Comparison of ENCODE assay signal across 9 cellular contexts in genomic region chr12:26750531-26751171, GRCh38.
DNase-seq lines count a peak whose midpoint lies in the region; ATAC-seq, FAIRE-seq and TF ChIP-seq lines count a peak whose summit lies in the region.
"Had no signal": no experiment of that assay in that cellular context is flagged by ENCODE, and none has a peak within 500 bp of the region (broad histone marks: within the 10 kb centered on the region; RNA-seq: fewer than 3 reads in every experiment).

No MANE protein-coding gene starts in this region.

- no peaks in the 10 kb centered on the region for H3K27me3 ChIP-seq in keratinocyte (ENCODE audit: control insufficient read depth, extremely low read depth, insufficient read depth, low read length)
- H3K27me3 ChIP-seq: esophagus muscularis mucosa had no signal

- no peak overlapping the region for H3K9ac ChIP-seq in keratinocyte (ENCODE audit: control insufficient read depth, extremely low read depth, insufficient read depth, low read length)

- no peak for TF ChIP-seq CTCF in keratinocyte (optimal IDR thresholded peaks at IDR 0.05 in 1 of 3, IDR thresholded peaks at IDR 0.05 in 1 of 3, conservative IDR thresholded peaks at IDR 0.05 in 1 of 3; ENCODE audit: extremely low read depth in 1 of 3, insufficient read depth in 2 of 3, low read length in 3 of 3)

- no peaks in the 10 kb centered on the region for H4K20me1 ChIP-seq in keratinocyte (ENCODE audit: control insufficient read depth, extremely low read depth, insufficient read depth, low read length)

- no peak overlapping the region for H3K4me3 ChIP-seq in keratinocyte (ENCODE audit: control insufficient read depth in 2 of 3, extremely low read depth in 1 of 3, insufficient read depth in 2 of 3, low read depth in 1 of 3, low read length in 3 of 3)
- H3K4me3 ChIP-seq: esophagus muscularis mucosa had no signal

- H3K27ac ChIP-seq in keratinocyte (ENCODE audit: control insufficient read depth, insufficient read depth, low read length) = no peak overlapping the region
- H3K27ac ChIP-seq: esophagus muscularis mucosa had no signal

- no peaks in the 10 kb centered on the region for H3K9me1 ChIP-seq in keratinocyte (ENCODE audit: control insufficient read depth, extremely low read depth, insufficient read depth, low read length)

- no peak overlapping the region for H2AFZ ChIP-seq in keratinocyte (ENCODE audit: control insufficient read depth, low read length)

- no peaks in the 10 kb centered on the region for H3K79me2 ChIP-seq in keratinocyte (ENCODE audit: control insufficient read depth, insufficient read depth, low read length)

- no peak for DNase-seq in keratinocyte (ENCODE audit: low read depth, low spot score)
- DNase-seq in DMS153 treated with DMSO at 0.1 percent for 48 hours (lab: John Stamatoyannopoulos, UW; ENCODE audit: unreplicated experiment) = no peak
- DNase-seq in NCI-H774 (lab: John Stamatoyannopoulos, UW) = no peak
- DNase-seq in cerebellum (ENCODE audit: low spot score) = no peak
- DNase-seq in dermis blood vessel endothelial cell = no peak

- dilution Hi-C loops in keratinocyte (cut with MboI; ENCODE audit: extremely low pct_ligation_motif_present, low sequenced_read_pairs) = no loop called here

- H3K4me1 ChIP-seq in keratinocyte (ENCODE audit: control insufficient read depth, extremely low read depth, insufficient read depth, low read length) = peaks cover 41% of the 10 kb centered on the region

- H3K9me3 ChIP-seq in keratinocyte (ENCODE audit: control insufficient read depth, low read depth, low read length) = no peaks in the 10 kb centered on the region
- H3K9me3 ChIP-seq: esophagus muscularis mucosa had no signal

- no peak for FAIRE-seq in keratinocyte (lab: Jason Lieb, UNC)

- H3K4me2 ChIP-seq in keratinocyte (ENCODE audit: control insufficient read depth, extremely low read depth, insufficient read depth, low read depth, low read length) = peak overlapping the region; percentile 87

- ATAC-seq in GM18907 (IDR thresholded peaks at IDR 0.05; ENCODE audit: unreplicated experiment) = peak; percentile 46
- ATAC-seq in GM21619 (IDR thresholded peaks at IDR 0.05; ENCODE audit: unreplicated experiment) = peak; percentile 42
- peak; percentile 34 for ATAC-seq in HG03442 (IDR thresholded peaks at IDR 0.05; ENCODE audit: unreplicated experiment)

- no peaks in the 10 kb centered on the region for H3K36me3 ChIP-seq in keratinocyte (ENCODE audit: control insufficient read depth in 2 of 2, extremely low read depth in 1 of 2, insufficient read depth in 2 of 2, low read length in 2 of 2)
- H3K36me3 ChIP-seq: esophagus muscularis mucosa had no signal
